ENCODE assay signal across 8 cellular contexts in the genomic region with DNA sequence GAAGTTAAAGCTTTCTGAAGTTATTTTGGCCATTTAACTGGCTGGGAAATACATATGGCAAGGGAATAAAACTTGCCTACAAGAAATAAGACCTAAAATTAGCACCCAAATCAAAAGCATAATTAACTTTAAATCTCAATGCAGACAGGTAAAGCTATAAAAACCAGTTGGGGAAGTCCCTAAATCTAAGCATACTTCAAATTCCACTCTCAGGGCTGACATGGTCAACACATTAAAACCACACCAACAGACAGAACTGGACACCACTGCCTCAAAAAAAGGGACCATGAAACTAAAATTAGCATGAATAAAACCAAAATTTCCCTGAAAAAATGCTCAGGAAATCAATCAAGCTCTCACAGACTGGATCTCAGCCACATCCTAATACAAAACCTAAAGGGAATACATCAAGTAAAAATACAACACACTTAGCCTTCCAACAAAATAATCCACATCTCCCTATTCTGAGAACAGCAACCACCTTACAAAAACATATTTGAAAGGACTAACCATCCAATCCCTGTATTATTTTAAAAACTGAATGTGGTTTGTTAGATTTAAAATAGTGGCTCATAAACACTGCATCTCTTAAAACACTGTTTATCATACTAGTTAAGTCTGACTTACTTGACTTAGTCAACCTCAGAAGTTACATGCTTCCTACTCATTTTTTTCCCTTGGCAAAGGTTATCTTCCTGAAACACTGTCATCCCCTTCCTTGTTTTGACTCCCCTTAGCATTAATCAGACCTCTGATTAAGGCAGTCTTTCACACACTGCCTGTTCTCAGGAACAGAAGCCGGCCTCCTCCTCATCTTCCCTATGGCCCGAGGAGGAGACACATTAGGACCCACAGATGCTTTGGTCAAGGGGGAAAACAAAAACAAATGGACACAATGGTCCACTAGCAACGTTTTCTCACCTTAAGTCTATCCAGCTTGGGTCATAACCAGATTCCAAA. TPM values are rescaled to one million over a fixed set of nuclear protein-coding genes. Genes with fewer than 3 reads are reported as not detected.
DNase-seq lines count a peak whose midpoint lies in the region; TF ChIP-seq lines count a peak whose summit lies in the region.

No MANE protein-coding gene starts in this region.

- no peaks in the 10 kb centered on the region for H3K27me3 Mint-ChIP-seq in activated naive CD4-positive, alpha-beta T cell treated with anti-CD3 and anti-CD28 coated beads for 36 hours (ENCODE audit: low read depth)

- peak overlapping the region; percentile 70 for H3K4me3 Mint-ChIP-seq in activated naive CD4-positive, alpha-beta T cell treated with anti-CD3 and anti-CD28 coated beads for 36 hours

- no peak for TF ChIP-seq CTCF in adrenal gland (IDR thresholded peaks at IDR 0.05)

- intact Hi-C loops in activated naive CD4-positive, alpha-beta T cell treated with anti-CD3 and anti-CD28 coated beads for 36 hours (cut with micrococcal nuclease) = loop anchor here (2.0 to 10.0 kb wide), 3 partner anchors 15 to 1815 kb away; a partner anchor contains a TSS
- intact Hi-C loops in adrenal gland (cut with DNase I) = no loop called here

- DNase-seq in activated naive CD4-positive, alpha-beta T cell treated with anti-CD3 and anti-CD28 coated beads for 36 hours = no peak
- DNase-seq in activated naive CD4-positive, alpha-beta T cell treated with anti-CD3 and anti-CD28 coated beads, Interleukin-2, amount 50 U/mL, for 16 hours = no peak
- DNase-seq in adrenal gland (no peak), kidney glomerular epithelial cell (lab: John Stamatoyannopoulos, UW) (peak; percentile 31), NCI-H82 treated with DMSO at 0.1 percent for 48 hours (lab: John Stamatoyannopoulos, UW; ENCODE audit: unreplicated experiment) (no peak), mucosa of gallbladder (ENCODE audit: low spot score) (no peak)
- DNase-seq in stimulated activated naive CD4-positive, alpha-beta T cell treated with Interleukin-2 at 50 U/mL for 16 hours (lab: John Stamatoyannopoulos, UW) = no peak

- H3K9me3 ChIP-seq in adrenal gland (replicated peaks in 1 of 3) (no peaks in the 10 kb centered on the region), thymus (ENCODE audit: control insufficient read depth) (no peaks in the 10 kb centered on the region)

- no peaks in the 10 kb centered on the region for H3K9me3 Mint-ChIP-seq in activated naive CD4-positive, alpha-beta T cell treated with anti-CD3 and anti-CD28 coated beads for 36 hours

- TF ChIP-seq POLR2A in adrenal gland (IDR thresholded peaks at IDR 0.05) = no peak

- 4 to 10% (median 6%) methylated on average over 3 of the region's 3 CpGs for WGBS in adrenal gland, 4 donors
- 34% methylated on average over 3 of the region's 3 CpGs for WGBS in thymus

- peaks cover 89% of the 10 kb centered on the region for H3K36me3 Mint-ChIP-seq in activated naive CD4-positive, alpha-beta T cell treated with anti-CD3 and anti-CD28 coated beads for 36 hours (ENCODE audit: low read depth)

- peak overlapping the region in 3 of 5 donors; percentile 18 to 30 (median 28) for H3K27ac ChIP-seq in adrenal gland
- H3K27ac ChIP-seq in thymus (ENCODE audit: low read depth) = no peak overlapping the region

- H3K27ac Mint-ChIP-seq in activated naive CD4-positive, alpha-beta T cell treated with anti-CD3 and anti-CD28 coated beads for 36 hours = peak overlapping the region; percentile 78

- H3K36me3 ChIP-seq in adrenal gland (replicated peaks in 1 of 2) (peaks cover 0 to 25% of the 10 kb centered on the region in 2 donors), thymus (ENCODE audit: control insufficient read depth, insufficient read depth) (peaks cover 19% of the 10 kb centered on the region)

- peak overlapping the region in 1 of 4 donors; percentile 21 for H3K4me3 ChIP-seq in adrenal gland
- peak overlapping the region; percentile 12 for H3K4me3 ChIP-seq in thymus (ENCODE audit: low read length)

- H3K4me1 Mint-ChIP-seq in activated naive CD4-positive, alpha-beta T cell treated with anti-CD3 and anti-CD28 coated beads for 36 hours (ENCODE audit: low read depth) = peaks cover 85% of the 10 kb centered on the region

- H3K27me3 ChIP-seq in adrenal gland (no peaks in the 10 kb centered on the region), thymus (ENCODE audit: control insufficient read depth, insufficient read depth) (no peaks in the 10 kb centered on the region)

- H3K4me1 ChIP-seq in adrenal gland (replicated peaks in 1 of 2) = peaks cover 82 to 100% of the 10 kb centered on the region in 2 donors
- H3K4me1 ChIP-seq in thymus (ENCODE audit: control insufficient read depth, insufficient read depth, low read length) = peaks cover 33% of the 10 kb centered on the region

- CTCF ChIA-PET in activated naive CD4-positive, alpha-beta T cell treated with anti-CD3 and anti-CD28 coated beads for 36 hours (lab: Charles Lee) = interaction anchor here (0.8 to 1.2 kb wide), 2 partner anchors 15 to 48 kb away, joined by 3 read pairs; no protein-coding TSS in a partner anchor

RNA-seq across cellular contexts. Expression of a gene that starts 8.3 kb away (rescaled TPM):
- 100 to 1,000 TPM; 172 to 176 TPM for total RNA-seq in activated naive CD4-positive, alpha-beta T cell treated with anti-CD3 and anti-CD28 coated beads for 36 hours
- total RNA-seq in adrenal gland (100 to 1,000 TPM in 5 of 8 donors, 10 to 100 TPM in 3; 80.4 to 143 (median 106) TPM), mucosa of gallbladder (79.8 TPM)
- polyA plus RNA-seq in adrenal gland (100 to 1,000 TPM in 1 of 3 donors, 10 to 100 TPM in 2; 78.2 to 242 (median 78.9) TPM), thymus (177 TPM)
